1 cellular context compared by ENCODE assay signal in genomic region chr15:65583701-65584100, GRCh38.
TF ChIP-seq lines count a peak whose summit lies in the region.

No MANE protein-coding gene starts in this region.

TF ChIP-seq in HepG2, 621 proteins besides CTCF, POLR2A, EP300 and RAD21:
- TF ChIP-seq MAFK (conservative IDR thresholded peaks at IDR 0.05 in 1 of 2, IDR thresholded peaks at IDR 0.05 in 1 of 2; ENCODE audit: low read length in 2 of 2) (0 out of 4 replicates have a peak, but pooled peaks of 1 of the 2 experiments have one; percentile 9), RFX3 (CRISPR knock-in tag; IDR thresholded peaks at IDR 0.05) (peak; percentile 65), ZNF75D (CRISPR knock-in tag; IDR thresholded peaks at IDR 0.05; ENCODE audit: borderline replicate concordance) (no peak), IKZF5 (CRISPR knock-in tag; IDR thresholded peaks at IDR 0.05) (peak; percentile 82; the same call in 1 of the 2 replicates)
